10 cellular contexts compared by ENCODE assay signal in the genomic region with DNA sequence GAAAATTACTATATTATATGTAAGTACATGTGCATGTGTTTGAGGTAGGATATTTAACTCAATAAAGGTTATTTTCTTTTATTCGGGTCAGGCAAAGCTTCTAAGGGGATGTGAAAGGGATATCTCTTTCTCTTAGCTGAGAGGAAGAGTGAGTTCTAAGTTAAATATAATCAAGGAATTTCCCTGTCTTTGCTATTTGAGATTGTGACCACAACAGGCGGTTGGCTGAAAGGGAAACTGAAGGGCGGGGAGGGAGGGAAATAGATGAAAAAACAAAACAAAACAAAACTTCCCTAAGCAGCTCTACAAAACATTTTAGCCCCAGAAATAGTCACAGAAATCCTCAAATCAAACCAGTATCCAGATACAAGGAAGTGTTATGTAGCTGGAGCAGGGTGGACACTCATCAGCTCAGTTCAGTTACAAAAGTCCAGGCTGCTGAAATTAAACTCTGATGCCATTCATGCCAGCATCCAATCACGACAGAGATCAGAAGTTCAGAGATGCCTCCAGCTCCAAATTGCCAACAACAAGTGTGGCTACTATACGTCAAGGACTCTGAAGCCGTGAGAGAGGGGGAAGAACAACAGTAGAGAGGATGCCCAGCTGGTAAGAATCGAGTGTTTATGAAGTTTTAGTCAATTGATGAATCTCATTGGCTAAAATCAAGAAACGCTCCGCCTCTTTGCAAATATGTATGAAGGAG. TPM values are rescaled to one million over a fixed set of nuclear protein-coding genes. Genes with fewer than 3 reads are reported as not detected.
DNase-seq lines count a peak whose midpoint lies in the region; ATAC-seq, FAIRE-seq and TF ChIP-seq lines count a peak whose summit lies in the region.
"Had no signal": no experiment of that assay in that cellular context is flagged by ENCODE, and none has a peak within 500 bp of the region (broad histone marks: within the 10 kb centered on the region; RNA-seq: fewer than 3 reads in every experiment).

No MANE protein-coding gene starts in this region.

- peak; percentile 72 for ATAC-seq in GM21717 (IDR thresholded peaks at IDR 0.05; ENCODE audit: unreplicated experiment)

- no peaks in the 10 kb centered on the region for H3K36me3 ChIP-seq in kidney (ENCODE audit: control insufficient read depth in 1 of 2, insufficient read depth in 2 of 2, low read length in 2 of 2)
- H3K36me3 ChIP-seq in H7 (replicated peaks; ENCODE audit: control insufficient read depth, insufficient read depth, low read length) = no peaks in the 10 kb centered on the region
- H3K36me3 ChIP-seq: upper lobe of right lung had no signal

- H3K9me3 ChIP-seq in kidney (ENCODE audit: control insufficient read depth in 1 of 2, low read length in 2 of 2) = no peaks in the 10 kb centered on the region
- H3K9me3 ChIP-seq: upper lobe of right lung had no signal

- DNase-seq in GM10266 (ENCODE audit: extremely low spot score) (peak; percentile 58), MV-4-11 (lab: John Stamatoyannopoulos, UW) (peak; percentile 62), kidney (no peak), RKO (ENCODE audit: low spot score) (no peak), epidermal melanocyte (ENCODE audit: insufficient read length, low spot score) (no peak), NCI-H446 treated with DMSO at 0.1 percent for 48 hours (lab: John Stamatoyannopoulos, UW) (no peak), H7 (no peak)
- DNase-seq: GOT3, upper lobe of right lung had no signal

- H3K27me3 ChIP-seq in H7 (ENCODE audit: control insufficient read depth, insufficient read depth, low read length) = no peaks in the 10 kb centered on the region
- H3K27me3 ChIP-seq: upper lobe of right lung had no signal

- H3K4me1 ChIP-seq in kidney (ENCODE audit: control insufficient read depth in 1 of 2, insufficient read depth in 1 of 2, low read depth in 1 of 2, low read length in 2 of 2) = no peaks in the 10 kb centered on the region

- H3K4me3 ChIP-seq in kidney (ENCODE audit: low read length in 2 of 2) (peak overlapping the region in 1 of 2 donors; percentile 50), H7 (ENCODE audit: insufficient read depth, low read depth, low read length) (no peak overlapping the region)
- H3K4me3 ChIP-seq: upper lobe of right lung had no signal

- TF ChIP-seq CTCF in GM10266 (IDR thresholded peaks at IDR 0.05; ENCODE audit: control insufficient read depth, insufficient read depth, low read depth, missing control alignments) (no peak), kidney (IDR thresholded peaks at IDR 0.05; ENCODE audit: borderline replicate concordance, extremely low read depth, insufficient read depth) (no peak)

- H3K27ac ChIP-seq in kidney (ENCODE audit: low read depth in 2 of 2, low read length in 2 of 2) = peak overlapping the region; percentile 8 to 51
- H3K27ac ChIP-seq: upper lobe of right lung had no signal

- intact Hi-C loops in kidney (cut with DNase I) = no loop called here

- no peak for FAIRE-seq in kidney (lab: Jason Lieb, UNC)

- no peak overlapping the region for H3K9ac ChIP-seq in kidney (ENCODE audit: low read length in 2 of 2)

RNA-seq across cellular contexts. Expression of a gene that starts 0.4 kb away (rescaled TPM):
- total RNA-seq in kidney = 1.1 TPM
- 0.13 TPM for polyA plus RNA-seq in kidney (ENCODE audit: insufficient read depth, low read depth, low replicate concordance)
- total RNA-seq in H7 (2014; rRNA removed; shearing (Covaris generic)) = not detected in 2 replicates

Comparison
In these comparisons a context has a peak if more than half of its experiments do, and no peak if none do; other contexts are left out.
1. DNase-seq: peak in GM10266 (single experiment) and MV-4-11 (single experiment); none in kidney (single experiment), RKO (single experiment), epidermal melanocyte (single experiment), NCI-H446 treated with DMSO at 0.1 percent for 48 hours (single experiment) and H7 (single experiment).